In the genomic region with DNA sequence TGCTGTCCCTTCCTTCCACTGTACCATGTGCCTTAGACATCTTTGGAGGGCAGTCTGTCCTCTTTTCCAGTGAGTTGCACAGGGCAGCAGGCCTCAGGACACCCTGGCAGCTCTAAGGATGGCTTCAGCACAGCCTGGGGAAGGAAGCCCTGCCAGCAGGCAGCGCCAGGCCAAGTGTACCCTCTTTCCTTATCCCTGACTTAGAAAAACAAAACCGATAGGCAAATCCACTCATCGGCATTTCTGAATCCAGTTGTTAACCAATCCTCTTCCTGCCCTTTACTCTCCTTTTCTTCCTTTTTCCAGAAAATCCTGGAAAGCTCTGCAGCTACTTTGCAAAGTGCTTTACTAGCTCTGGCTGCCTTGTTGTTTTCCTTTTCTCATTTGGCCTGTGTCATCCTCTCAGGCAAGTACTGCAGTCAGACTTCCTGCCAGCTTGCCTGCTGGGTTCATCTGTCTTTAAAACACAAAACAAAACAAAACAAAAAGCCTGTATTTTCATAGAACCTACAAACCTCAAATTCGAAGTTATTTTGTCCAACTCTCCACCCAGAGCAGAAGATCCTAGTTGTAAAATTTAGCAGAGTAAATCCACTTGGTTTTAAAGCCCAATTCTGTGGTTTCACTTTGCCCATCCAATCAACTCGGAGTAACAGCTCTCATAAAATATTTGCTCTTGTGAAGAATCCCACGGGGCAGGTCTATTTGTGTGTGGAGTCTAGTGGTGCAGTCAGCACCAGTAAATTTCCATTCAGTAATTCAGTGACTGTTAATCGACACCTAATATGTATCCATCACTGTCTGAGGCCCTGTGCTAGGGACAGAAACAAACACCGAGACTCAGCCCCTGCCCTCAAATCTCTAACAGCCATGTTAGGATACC, we compare ENCODE assay signal across 1 cellular context.
TF ChIP-seq lines count a peak whose summit lies in the region.

No MANE protein-coding gene starts in this region.

TF ChIP-seq in HepG2, 621 proteins besides CTCF, POLR2A, EP300 and RAD21 (continued from another document and continues in another):
- TF ChIP-seq, protein P1, sequence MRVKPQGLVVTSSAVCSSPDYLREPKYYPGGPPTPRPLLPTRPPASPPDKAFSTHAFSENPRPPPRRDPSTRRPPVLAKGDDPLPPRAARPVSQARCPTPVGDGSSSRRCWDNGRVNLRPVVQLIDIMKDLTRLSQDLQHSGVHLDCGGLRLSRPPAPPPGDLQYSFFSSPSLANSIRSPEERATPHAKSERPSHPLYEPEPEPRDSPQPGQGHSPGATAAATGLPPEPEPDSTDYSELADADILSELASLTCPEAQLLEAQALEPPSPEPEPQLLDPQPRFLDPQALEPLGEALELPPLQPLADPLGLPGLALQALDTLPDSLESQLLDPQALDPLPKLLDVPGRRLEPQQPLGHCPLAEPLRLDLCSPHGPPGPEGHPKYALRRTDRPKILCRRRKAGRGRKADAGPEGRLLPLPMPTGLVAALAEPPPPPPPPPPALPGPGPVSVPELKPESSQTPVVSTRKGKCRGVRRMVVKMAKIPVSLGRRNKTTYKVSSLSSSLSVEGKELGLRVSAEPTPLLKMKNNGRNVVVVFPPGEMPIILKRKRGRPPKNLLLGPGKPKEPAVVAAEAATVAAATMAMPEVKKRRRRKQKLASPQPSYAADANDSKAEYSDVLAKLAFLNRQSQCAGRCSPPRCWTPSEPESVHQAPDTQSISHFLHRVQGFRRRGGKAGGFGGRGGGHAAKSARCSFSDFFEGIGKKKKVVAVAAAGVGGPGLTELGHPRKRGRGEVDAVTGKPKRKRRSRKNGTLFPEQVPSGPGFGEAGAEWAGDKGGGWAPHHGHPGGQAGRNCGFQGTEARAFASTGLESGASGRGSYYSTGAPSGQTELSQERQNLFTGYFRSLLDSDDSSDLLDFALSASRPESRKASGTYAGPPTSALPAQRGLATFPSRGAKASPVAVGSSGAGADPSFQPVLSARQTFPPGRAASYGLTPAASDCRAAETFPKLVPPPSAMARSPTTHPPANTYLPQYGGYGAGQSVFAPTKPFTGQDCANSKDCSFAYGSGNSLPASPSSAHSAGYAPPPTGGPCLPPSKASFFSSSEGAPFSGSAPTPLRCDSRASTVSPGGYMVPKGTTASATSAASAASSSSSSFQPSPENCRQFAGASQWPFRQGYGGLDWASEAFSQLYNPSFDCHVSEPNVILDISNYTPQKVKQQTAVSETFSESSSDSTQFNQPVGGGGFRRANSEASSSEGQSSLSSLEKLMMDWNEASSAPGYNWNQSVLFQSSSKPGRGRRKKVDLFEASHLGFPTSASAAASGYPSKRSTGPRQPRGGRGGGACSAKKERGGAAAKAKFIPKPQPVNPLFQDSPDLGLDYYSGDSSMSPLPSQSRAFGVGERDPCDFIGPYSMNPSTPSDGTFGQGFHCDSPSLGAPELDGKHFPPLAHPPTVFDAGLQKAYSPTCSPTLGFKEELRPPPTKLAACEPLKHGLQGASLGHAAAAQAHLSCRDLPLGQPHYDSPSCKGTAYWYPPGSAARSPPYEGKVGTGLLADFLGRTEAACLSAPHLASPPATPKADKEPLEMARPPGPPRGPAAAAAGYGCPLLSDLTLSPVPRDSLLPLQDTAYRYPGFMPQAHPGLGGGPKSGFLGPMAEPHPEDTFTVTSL (CRISPR knock-in tag; IDR thresholded peaks at IDR 0.05; ENCODE audit: borderline replicate concordance): no peak
- TF ChIP-seq ZNF703 (CRISPR knock-in tag; IDR thresholded peaks at IDR 0.05; ENCODE audit: borderline replicate concordance) (no peak), RBFOX2 (IDR thresholded peaks at IDR 0.05; ENCODE audit: low read depth, low read length) (peak; percentile 73), MTA3 (CRISPR knock-in tag; IDR thresholded peaks at IDR 0.05) (no peak), MEIS2 (CRISPR knock-in tag; IDR thresholded peaks at IDR 0.05) (0 out of 2 replicates have a peak, but pooled peaks have one; percentile 42), POLR2AphosphoS5 (IDR thresholded peaks at IDR 0.05; ENCODE audit: low read depth, low read length) (peak; percentile 80), ZNF138 (CRISPR knock-in tag; IDR thresholded peaks at IDR 0.05; ENCODE audit: low read depth) (no peak), SIX4 (CRISPR knock-in tag; IDR thresholded peaks at IDR 0.05) (peak; percentile 61; the same call in 1 of the 2 replicates), ZNF891 (CRISPR knock-in tag; IDR thresholded peaks at IDR 0.05) (no peak), ZNF569 (CRISPR knock-in tag; IDR thresholded peaks at IDR 0.05; ENCODE audit: borderline replicate concordance) (no peak), PHF8 (CRISPR knock-in tag; IDR thresholded peaks at IDR 0.05) (peak; percentile 76), ZC3H4 (CRISPR knock-in tag; IDR thresholded peaks at IDR 0.05; ENCODE audit: borderline replicate concordance) (no peak), ZNF432 (CRISPR knock-in tag; IDR thresholded peaks at IDR 0.05; ENCODE audit: borderline replicate concordance) (no peak), FOSL2 (CRISPR knock-in tag; IDR thresholded peaks at IDR 0.05) (no peak), ZNF20 (CRISPR knock-in tag; IDR thresholded peaks at IDR 0.05) (peak; percentile 68; the same call in 1 of the 2 replicates), ZNF607 (CRISPR knock-in tag; IDR thresholded peaks at IDR 0.05; ENCODE audit: borderline replicate concordance) (peak; percentile 74; the same call in 1 of the 2 replicates), U2AF1 (optimal IDR thresholded peaks at IDR 0.05; ENCODE audit: low read depth, low read length) (no peak), SMYD3 (CRISPR knock-in tag; IDR thresholded peaks at IDR 0.05) (no peak), ZMAT5 (CRISPR knock-in tag; IDR thresholded peaks at IDR 0.05; ENCODE audit: borderline replicate concordance, low read depth) (no peak), TAF1 (CRISPR knock-in tag; IDR thresholded peaks at IDR 0.05) (peak; percentile 70; the same call in 1 of the 2 replicates), ZBTB3 (CRISPR knock-in tag; IDR thresholded peaks at IDR 0.05; ENCODE audit: borderline replicate concordance, low read depth) (peak; percentile 65; the same call in 1 of the 2 replicates), PTBP1 (IDR thresholded peaks at IDR 0.05; ENCODE audit: low read depth, low read length, poor library complexity, severe bottlenecking) (no peak), MXD4 (CRISPR knock-in tag; IDR thresholded peaks at IDR 0.05) (no peak), HNF1B (CRISPR knock-in tag; IDR thresholded peaks at IDR 0.05) (peak; percentile 52; the same call in 1 of the 2 replicates), ZNF263 (CRISPR knock-in tag; IDR thresholded peaks at IDR 0.05) (0 out of 2 replicates have a peak, but pooled peaks have one; percentile 24), GTF3A (CRISPR knock-in tag; conservative IDR thresholded peaks at IDR 0.05) (no peak), TARDBP (CRISPR knock-in tag; IDR thresholded peaks at IDR 0.05) (no peak), TCF7 (IDR thresholded peaks at IDR 0.05; ENCODE audit: low read depth) (no peak), ZNF598 (CRISPR knock-in tag; IDR thresholded peaks at IDR 0.05; ENCODE audit: borderline replicate concordance) (no peak), NKX3-1 (CRISPR knock-in tag; IDR thresholded peaks at IDR 0.05) (0 out of 2 replicates have a peak, but pooled peaks have one; percentile 68), TFDP1 (CRISPR knock-in tag; IDR thresholded peaks at IDR 0.05; ENCODE audit: borderline replicate concordance) (0 out of 2 replicates have a peak, but pooled peaks have one; percentile 10), MYC (CRISPR knock-in tag; IDR thresholded peaks at IDR 0.05; ENCODE audit: borderline replicate concordance) (no peak; the same call in 1 of the 2 replicates), FOSL1 (CRISPR knock-in tag; IDR thresholded peaks at IDR 0.05; ENCODE audit: borderline replicate concordance) (no peak)
- TF ChIP-seq, protein P2, sequence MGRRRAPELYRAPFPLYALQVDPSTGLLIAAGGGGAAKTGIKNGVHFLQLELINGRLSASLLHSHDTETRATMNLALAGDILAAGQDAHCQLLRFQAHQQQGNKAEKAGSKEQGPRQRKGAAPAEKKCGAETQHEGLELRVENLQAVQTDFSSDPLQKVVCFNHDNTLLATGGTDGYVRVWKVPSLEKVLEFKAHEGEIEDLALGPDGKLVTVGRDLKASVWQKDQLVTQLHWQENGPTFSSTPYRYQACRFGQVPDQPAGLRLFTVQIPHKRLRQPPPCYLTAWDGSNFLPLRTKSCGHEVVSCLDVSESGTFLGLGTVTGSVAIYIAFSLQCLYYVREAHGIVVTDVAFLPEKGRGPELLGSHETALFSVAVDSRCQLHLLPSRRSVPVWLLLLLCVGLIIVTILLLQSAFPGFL (CRISPR knock-in tag; IDR thresholded peaks at IDR 0.05): no peak
- TF ChIP-seq, protein P3, sequence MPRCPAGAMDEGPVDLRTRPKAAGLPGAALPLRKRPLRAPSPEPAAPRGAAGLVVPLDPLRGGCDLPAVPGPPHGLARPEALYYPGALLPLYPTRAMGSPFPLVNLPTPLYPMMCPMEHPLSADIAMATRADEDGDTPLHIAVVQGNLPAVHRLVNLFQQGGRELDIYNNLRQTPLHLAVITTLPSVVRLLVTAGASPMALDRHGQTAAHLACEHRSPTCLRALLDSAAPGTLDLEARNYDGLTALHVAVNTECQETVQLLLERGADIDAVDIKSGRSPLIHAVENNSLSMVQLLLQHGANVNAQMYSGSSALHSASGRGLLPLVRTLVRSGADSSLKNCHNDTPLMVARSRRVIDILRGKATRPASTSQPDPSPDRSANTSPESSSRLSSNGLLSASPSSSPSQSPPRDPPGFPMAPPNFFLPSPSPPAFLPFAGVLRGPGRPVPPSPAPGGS (CRISPR knock-in tag; IDR thresholded peaks at IDR 0.05): no peak
- TF ChIP-seq, protein P4, sequence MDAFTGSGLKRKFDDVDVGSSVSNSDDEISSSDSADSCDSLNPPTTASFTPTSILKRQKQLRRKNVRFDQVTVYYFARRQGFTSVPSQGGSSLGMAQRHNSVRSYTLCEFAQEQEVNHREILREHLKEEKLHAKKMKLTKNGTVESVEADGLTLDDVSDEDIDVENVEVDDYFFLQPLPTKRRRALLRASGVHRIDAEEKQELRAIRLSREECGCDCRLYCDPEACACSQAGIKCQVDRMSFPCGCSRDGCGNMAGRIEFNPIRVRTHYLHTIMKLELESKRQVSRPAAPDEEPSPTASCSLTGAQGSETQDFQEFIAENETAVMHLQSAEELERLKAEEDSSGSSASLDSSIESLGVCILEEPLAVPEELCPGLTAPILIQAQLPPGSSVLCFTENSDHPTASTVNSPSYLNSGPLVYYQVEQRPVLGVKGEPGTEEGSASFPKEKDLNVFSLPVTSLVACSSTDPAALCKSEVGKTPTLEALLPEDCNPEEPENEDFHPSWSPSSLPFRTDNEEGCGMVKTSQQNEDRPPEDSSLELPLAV (CRISPR knock-in tag; conservative IDR thresholded peaks at IDR 0.05; ENCODE audit: low read depth): no peak
- TF ChIP-seq, protein P5, sequence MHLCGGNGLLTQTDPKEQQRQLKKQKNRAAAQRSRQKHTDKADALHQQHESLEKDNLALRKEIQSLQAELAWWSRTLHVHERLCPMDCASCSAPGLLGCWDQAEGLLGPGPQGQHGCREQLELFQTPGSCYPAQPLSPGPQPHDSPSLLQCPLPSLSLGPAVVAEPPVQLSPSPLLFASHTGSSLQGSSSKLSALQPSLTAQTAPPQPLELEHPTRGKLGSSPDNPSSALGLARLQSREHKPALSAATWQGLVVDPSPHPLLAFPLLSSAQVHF (CRISPR knock-in tag; IDR thresholded peaks at IDR 0.05): no peak
- TF ChIP-seq, protein P6, sequence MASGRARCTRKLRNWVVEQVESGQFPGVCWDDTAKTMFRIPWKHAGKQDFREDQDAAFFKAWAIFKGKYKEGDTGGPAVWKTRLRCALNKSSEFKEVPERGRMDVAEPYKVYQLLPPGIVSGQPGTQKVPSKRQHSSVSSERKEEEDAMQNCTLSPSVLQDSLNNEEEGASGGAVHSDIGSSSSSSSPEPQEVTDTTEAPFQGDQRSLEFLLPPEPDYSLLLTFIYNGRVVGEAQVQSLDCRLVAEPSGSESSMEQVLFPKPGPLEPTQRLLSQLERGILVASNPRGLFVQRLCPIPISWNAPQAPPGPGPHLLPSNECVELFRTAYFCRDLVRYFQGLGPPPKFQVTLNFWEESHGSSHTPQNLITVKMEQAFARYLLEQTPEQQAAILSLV (CRISPR knock-in tag; IDR thresholded peaks at IDR 0.05; ENCODE audit: borderline replicate concordance): no peak
- TF ChIP-seq, protein P7, sequence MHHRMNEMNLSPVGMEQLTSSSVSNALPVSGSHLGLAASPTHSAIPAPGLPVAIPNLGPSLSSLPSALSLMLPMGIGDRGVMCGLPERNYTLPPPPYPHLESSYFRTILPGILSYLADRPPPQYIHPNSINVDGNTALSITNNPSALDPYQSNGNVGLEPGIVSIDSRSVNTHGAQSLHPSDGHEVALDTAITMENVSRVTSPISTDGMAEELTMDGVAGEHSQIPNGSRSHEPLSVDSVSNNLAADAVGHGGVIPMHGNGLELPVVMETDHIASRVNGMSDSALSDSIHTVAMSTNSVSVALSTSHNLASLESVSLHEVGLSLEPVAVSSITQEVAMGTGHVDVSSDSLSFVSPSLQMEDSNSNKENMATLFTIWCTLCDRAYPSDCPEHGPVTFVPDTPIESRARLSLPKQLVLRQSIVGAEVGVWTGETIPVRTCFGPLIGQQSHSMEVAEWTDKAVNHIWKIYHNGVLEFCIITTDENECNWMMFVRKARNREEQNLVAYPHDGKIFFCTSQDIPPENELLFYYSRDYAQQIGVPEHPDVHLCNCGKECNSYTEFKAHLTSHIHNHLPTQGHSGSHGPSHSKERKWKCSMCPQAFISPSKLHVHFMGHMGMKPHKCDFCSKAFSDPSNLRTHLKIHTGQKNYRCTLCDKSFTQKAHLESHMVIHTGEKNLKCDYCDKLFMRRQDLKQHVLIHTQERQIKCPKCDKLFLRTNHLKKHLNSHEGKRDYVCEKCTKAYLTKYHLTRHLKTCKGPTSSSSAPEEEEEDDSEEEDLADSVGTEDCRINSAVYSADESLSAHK (CRISPR knock-in tag; IDR thresholded peaks at IDR 0.05; ENCODE audit: borderline replicate concordance): no peak
